In genomic region chr11:43504316-43504950, GRCh38 we compare ENCODE assay signal across 7 cellular contexts.
DNase-seq lines count a peak whose midpoint lies in the region; ATAC-seq, FAIRE-seq and TF ChIP-seq lines count a peak whose summit lies in the region.

No MANE protein-coding gene starts in this region.

- H3K9me3 Mint-ChIP-seq in nephron: no peaks in the 10 kb centered on the region

- H3K27ac ChIP-seq in K562 (ENCODE audit: extremely low read depth, low read depth, low read length) (no peak overlapping the region), stomach (no peak overlapping the region)

- TF ChIP-seq POLR2A in K562 (conservative IDR thresholded peaks at IDR 0.05) (no peak), stomach (IDR thresholded peaks at IDR 0.05) (no peak)

- peak; percentile 49 for FAIRE-seq in K562 (lab: Jason Lieb, UNC)

- H3K79me2 ChIP-seq in K562 (ENCODE audit: control insufficient read depth, insufficient read depth, low read length): no peaks in the 10 kb centered on the region

- no peaks in the 10 kb centered on the region for H3K4me1 Mint-ChIP-seq in nephron

- H3K36me3 ChIP-seq in GM06990 (ENCODE audit: control insufficient read depth, insufficient read depth, low read length) (no peaks in the 10 kb centered on the region), K562 (ENCODE audit: control insufficient read depth, insufficient read depth, low read length) (no peaks in the 10 kb centered on the region), stomach (no peaks in the 10 kb centered on the region)

- no peak overlapping the region for H3K27ac Mint-ChIP-seq in nephron

- H3K9ac ChIP-seq in K562 (ENCODE audit: insufficient read depth in 1 of 2, low read depth in 2 of 2, low read length in 2 of 2): no peak overlapping the region

- BruUV-seq in K562 (replicated peaks; lab: Mats Ljungman, UMichigan): no TSS peak

- peak; percentile 76 for ATAC-seq in K562
- ATAC-seq in HG02571 (IDR thresholded peaks at IDR 0.05; ENCODE audit: unreplicated experiment): no peak

- H3K4me3 ChIP-seq in GM06990 (replicated peaks; ENCODE audit: low read depth, low read length): no peak overlapping the region
- H3K4me3 ChIP-seq in K562: no peak overlapping the region
- no peak overlapping the region for H3K4me3 ChIP-seq in stomach

- H3K27me3 Mint-ChIP-seq in nephron (ENCODE audit: low read depth): peaks cover 6% of the 10 kb centered on the region

- TF ChIP-seq RAD21 in K562 (CRISPR knock-in tag; conservative IDR thresholded peaks at IDR 0.05 in 1 of 2, IDR thresholded peaks at IDR 0.05 in 1 of 2): peak; percentile 60 to 70

- DNase-seq in GM06990 (ENCODE audit: extremely low read depth, insufficient read length) (no peak), HuH-7.5 (ENCODE audit: low spot score) (peak; percentile 20), K562 (ENCODE audit: extremely low read depth in 1 of 4, low spot score in 3 of 4) (peak in 2 of 4 experiments; percentile 26 to 37), stomach (no peak), nucleus accumbens (lab: John Stamatoyannopoulos, UW) (no peak)

- H3K4me1 ChIP-seq in K562 (replicated peaks in 1 of 2; ENCODE audit: control insufficient read depth in 2 of 2, insufficient read depth in 2 of 2, low read length in 2 of 2) (no peaks in the 10 kb centered on the region), stomach (no peaks in the 10 kb centered on the region)

- intact Hi-C loops in K562 (cut with micrococcal nuclease) (loop anchor here (1.0 to 5.0 kb wide), 2 partner anchors 63 to 348 kb away; no protein-coding TSS in a partner anchor), stomach (cut with DNase I; ENCODE audit: low total_unique reads) (no loop called here)

- H3K36me3 Mint-ChIP-seq in nephron (ENCODE audit: low read depth): no peaks in the 10 kb centered on the region

- H2AFZ ChIP-seq in K562 (ENCODE audit: low read depth, low read length): no peak overlapping the region

- WGBS in K562 (ENCODE audit: insufficient coverage, low coverage, missing lambda C conversion rate): under 1% methylated on average over 7 of the region's 7 CpGs
- WGBS in stomach, 5 donors: 64 to 76% (median 71%) methylated on average over 7 of the region's 7 CpGs

- POLR2A ChIA-PET in K562 (lab: Yijun Ruan, JAX): interaction anchor here (1.3 kb wide), 1 partner anchor 12 kb away, joined by 5 read pairs; no protein-coding TSS in a partner anchor

- TF ChIP-seq CTCF in GM06990 (IDR thresholded peaks at IDR 0.05; ENCODE audit: insufficient read depth, low read length, poor library complexity, severe bottlenecking) (peak; percentile 48), K562 (IDR thresholded peaks at IDR 0.05 in 2 of 3, conservative IDR thresholded peaks at IDR 0.05 in 1 of 3; ENCODE audit: insufficient read depth in 2 of 3, low read depth in 1 of 3, low read length in 3 of 3) (peak; percentile 45 to 55 (median 53)), nephron (IDR thresholded peaks at IDR 0.05; ENCODE audit: unreplicated experiment in 3 of 3) (peak; percentile 24 to 38 (median 29)), stomach (IDR thresholded peaks at IDR 0.05) (peak in 2 of 7 experiments; percentile 17 to 45)

- no peak overlapping the region for H3K4me2 ChIP-seq in K562 (ENCODE audit: insufficient read depth, low read length)

- CTCF ChIA-PET in K562 (lab: Yijun Ruan, JAX; ENCODE audit: low intra/inter-chr PET ratio): interaction anchor here (0.6 to 3.2 kb wide), 2 partner anchors 63 to 69 kb away, joined by 3 to 10 read pairs; no protein-coding TSS in a partner anchor

- TF ChIP-seq EP300 in K562 (IDR thresholded peaks at IDR 0.05; ENCODE audit: low read length) (no peak), stomach (IDR thresholded peaks at IDR 0.05) (no peak)

- H3K27me3 ChIP-seq in GM06990 (replicated peaks; ENCODE audit: control insufficient read depth, insufficient read depth, low read length) (no peaks in the 10 kb centered on the region; the same call in 1 of the 2 replicates), K562 (ENCODE audit: control insufficient read depth in 2 of 2, insufficient read depth in 2 of 2, low read length in 2 of 2) (peaks cover 4 to 27% of the 10 kb centered on the region in 2 experiments; a peak in 4 of 5 replicates), stomach (no peaks in the 10 kb centered on the region)

- H3K9me1 ChIP-seq in K562 (ENCODE audit: control insufficient read depth, insufficient read depth, low read length): no peaks in the 10 kb centered on the region

- H3K4me3 Mint-ChIP-seq in nephron: no peak overlapping the region

- no peaks in the 10 kb centered on the region for H4K20me1 ChIP-seq in K562 (replicated peaks; ENCODE audit: control insufficient read depth, insufficient read depth, low read length)

- in situ Hi-C loops in K562 (cut with MboI): no loop called here

- H3K9me3 ChIP-seq in K562 (replicated peaks; ENCODE audit: control insufficient read depth, insufficient read depth, low read depth, low read length): no peaks in the 10 kb centered on the region
- H3K9me3 ChIP-seq in stomach: no peaks in the 10 kb centered on the region

TF ChIP-seq in K562, 482 proteins besides CTCF, POLR2A, EP300 and RAD21:
- TF ChIP-seq ERF (CRISPR knock-in tag; IDR thresholded peaks at IDR 0.05) (no peak), SMAD1 (IDR thresholded peaks at IDR 0.05; ENCODE audit: low read depth, low read length, partially characterized antibody) (no peak), KLF1 (tag; IDR thresholded peaks at IDR 0.05) (no peak), SMC3 (conservative IDR thresholded peaks at IDR 0.05; ENCODE audit: insufficient read depth, low read depth, low read length) (peak; percentile 51; the same call in 1 of the 2 replicates), STAG1 (CRISPR knock-in tag; IDR thresholded peaks at IDR 0.05; ENCODE audit: borderline replicate concordance) (peak; percentile 17; the same call in 1 of the 2 replicates), DEAF1 (CRISPR knock-in tag; IDR thresholded peaks at IDR 0.05) (0 out of 2 replicates have a peak, but pooled peaks have one; percentile 8)
